In genomic region chr9:108053555-108054061, GRCh38 we compare ENCODE assay signal across 8 cellular contexts.
DNase-seq lines count a peak whose midpoint lies in the region; ATAC-seq and TF ChIP-seq lines count a peak whose summit lies in the region.
"Had no signal": no experiment of that assay in that cellular context is flagged by ENCODE, and none has a peak within 500 bp of the region (broad histone marks: within the 10 kb centered on the region; RNA-seq: fewer than 3 reads in every experiment).

No MANE protein-coding gene starts in this region.

- DNase-seq in NCI-H1105 treated with DMSO at 0.1 percent for 48 hours (lab: John Stamatoyannopoulos, UW) (peak; percentile 27), cerebellar cortex (ENCODE audit: low spot score) (peak; percentile 45), lung (ENCODE audit: low spot score) (peak; percentile 60), upper lobe of right lung (peak; percentile 71), activated gamma-delta T cell (lab: John Stamatoyannopoulos, UW) (no peak)
- no peak for DNase-seq in stimulated activated CD4-positive, alpha-beta T cell treated with anti-CD3 and anti-CD28 coated beads, Interleukin-2, amount 100 ng/mL, for 48 hours
- DNase-seq in activated CD4-positive, alpha-beta memory T cell treated with anti-CD3 and anti-CD28 coated beads for 36 hours: no peak
- DNase-seq: activated B cell treated with CpG ODN at 0.5 μM for 24 hours had no signal

- TF ChIP-seq CTCF in lung (IDR thresholded peaks at IDR 0.05; ENCODE audit: control extremely low read depth, extremely low read depth): no peak
- TF ChIP-seq CTCF in upper lobe of right lung (IDR thresholded peaks at IDR 0.05): no peak

- POLR2A ChIA-PET in activated CD4-positive, alpha-beta memory T cell treated with anti-CD3 and anti-CD28 coated beads for 36 hours (lab: Charles Lee): no interaction called here

- CTCF ChIA-PET in activated CD4-positive, alpha-beta memory T cell treated with anti-CD3 and anti-CD28 coated beads for 36 hours (lab: Charles Lee): no interaction called here

- no peaks in the 10 kb centered on the region for H3K27me3 Mint-ChIP-seq in activated CD4-positive, alpha-beta memory T cell treated with anti-CD3 and anti-CD28 coated beads for 36 hours

- no peak overlapping the region for H3K27ac Mint-ChIP-seq in activated CD4-positive, alpha-beta memory T cell treated with anti-CD3 and anti-CD28 coated beads for 36 hours
- H3K27ac Mint-ChIP-seq: activated B cell treated with CpG ODN at 0.5 μM for 24 hours had no signal

- H3K4me3 Mint-ChIP-seq in activated CD4-positive, alpha-beta memory T cell treated with anti-CD3 and anti-CD28 coated beads for 36 hours: no peak overlapping the region
- H3K4me3 Mint-ChIP-seq: activated B cell treated with CpG ODN at 0.5 μM for 24 hours had no signal

- H3K36me3 ChIP-seq in lung (ENCODE audit: control insufficient read depth in 2 of 2, insufficient read depth in 2 of 2, low read length in 2 of 2): no peaks in the 10 kb centered on the region
- H3K36me3 ChIP-seq in upper lobe of right lung: no peaks in the 10 kb centered on the region

- H3K27me3 ChIP-seq in lung (ENCODE audit: control insufficient read depth, insufficient read depth): no peaks in the 10 kb centered on the region
- H3K27me3 ChIP-seq in upper lobe of right lung: no peaks in the 10 kb centered on the region

- H3K27ac ChIP-seq in lung (ENCODE audit: low read depth in 1 of 2, low read length in 1 of 2) (peak overlapping the region; percentile 27 to 60), upper lobe of right lung (peak overlapping the region; percentile 44)

- H3K36me3 Mint-ChIP-seq in activated CD4-positive, alpha-beta memory T cell treated with anti-CD3 and anti-CD28 coated beads for 36 hours: no peaks in the 10 kb centered on the region

- H3K9me3 ChIP-seq in lung (ENCODE audit: control insufficient read depth in 2 of 2, insufficient read depth in 1 of 2, low read length in 1 of 2) (no peaks in the 10 kb centered on the region), upper lobe of right lung (no peaks in the 10 kb centered on the region)

- no peaks in the 10 kb centered on the region for H3K4me1 Mint-ChIP-seq in activated CD4-positive, alpha-beta memory T cell treated with anti-CD3 and anti-CD28 coated beads for 36 hours (ENCODE audit: low read depth)
- H3K4me1 Mint-ChIP-seq: activated B cell treated with CpG ODN at 0.5 μM for 24 hours had no signal

- intact Hi-C loops in upper lobe of right lung (cut with DNase I): no loop called here
- intact Hi-C loops in activated CD4-positive, alpha-beta memory T cell treated with anti-CD3 and anti-CD28 coated beads for 36 hours (cut with micrococcal nuclease): no loop called here

- H3K4me3 ChIP-seq in lung (no peak overlapping the region), upper lobe of right lung (no peak overlapping the region)

- 37 to 63% methylated on average over 12 of the region's 12 CpGs for WGBS in lung, 2 donors

- peaks cover 3 to 5% of the 10 kb centered on the region in 2 donors for H3K4me1 ChIP-seq in lung (ENCODE audit: control insufficient read depth in 2 of 2, insufficient read depth in 2 of 2, low read length in 2 of 2)
- peaks cover 18% of the 10 kb centered on the region for H3K4me1 ChIP-seq in upper lobe of right lung

- H3K9me3 Mint-ChIP-seq in activated CD4-positive, alpha-beta memory T cell treated with anti-CD3 and anti-CD28 coated beads for 36 hours: no peaks in the 10 kb centered on the region
- H3K9me3 Mint-ChIP-seq: activated B cell treated with CpG ODN at 0.5 μM for 24 hours had no signal

- ATAC-seq in lung (ENCODE audit: insufficient read depth, low FRiP score) (no peak), upper lobe of right lung (peak; percentile 9)

Comparison
In these comparisons a context has a peak if more than half of its experiments do, and no peak if none do; other contexts are left out.
1. DNase-seq: peak in NCI-H1105 treated with DMSO at 0.1 percent for 48 hours (single experiment), cerebellar cortex (single experiment), lung (single experiment) and upper lobe of right lung (single experiment); none in stimulated activated CD4-positive, alpha-beta T cell treated with anti-CD3 and anti-CD28 coated beads, Interleukin-2, amount 100 ng/mL, for 48 hours (0 of 2), activated gamma-delta T cell (single experiment) and activated CD4-positive, alpha-beta memory T cell treated with anti-CD3 and anti-CD28 coated beads for 36 hours (single experiment).